ENCODE assay signal across 26 cellular contexts in genomic region chr18:68431922-68432198, GRCh38.
DNase-seq lines count a peak whose midpoint lies in the region; ATAC-seq, FAIRE-seq and TF ChIP-seq lines count a peak whose summit lies in the region.
"Had no signal": no experiment of that assay in that cellular context is flagged by ENCODE, and none has a peak within 500 bp of the region (broad histone marks: within the 10 kb centered on the region; RNA-seq: fewer than 3 reads in every experiment).

No MANE protein-coding gene starts in this region.

- no peak overlapping the region for H4K8ac ChIP-seq in neuronal stem cell (ENCODE audit: low read depth, low read length)

- H3K36me3 ChIP-seq in HepG2 (replicated peaks in 1 of 2; ENCODE audit: control insufficient read depth in 1 of 2, insufficient read depth in 2 of 2, low read length in 2 of 2) (no peaks in the 10 kb centered on the region), right lobe of liver (no peaks in the 10 kb centered on the region), neuronal stem cell (replicated peaks in 1 of 2; ENCODE audit: control insufficient read depth in 2 of 2, insufficient read depth in 2 of 2, low read length in 2 of 2) (no peaks in the 10 kb centered on the region)
- H3K36me3 ChIP-seq: BE2C, HAP-1 had no signal

- TF ChIP-seq EP300 in HepG2 (IDR thresholded peaks at IDR 0.05; ENCODE audit: low read depth in 2 of 2, low read length in 2 of 2) (no peak), HepG2 (CRISPR knock-in tag; IDR thresholded peaks at IDR 0.05; ENCODE audit: borderline replicate concordance) (no peak)

- TF ChIP-seq CTCF in HepG2 (CRISPR knock-in tag; IDR thresholded peaks at IDR 0.05) (no peak), right lobe of liver (IDR thresholded peaks at IDR 0.05) (no peak), chondrocyte (IDR thresholded peaks at IDR 0.05) (no peak), GM10266 (IDR thresholded peaks at IDR 0.05; ENCODE audit: control insufficient read depth, insufficient read depth, low read depth, missing control alignments) (no peak)

- no peak overlapping the region for H3K4me3 Mint-ChIP-seq in chondrocyte (ENCODE audit: unreplicated experiment)
- H3K4me3 Mint-ChIP-seq: CD14-positive monocyte had no signal

- H3K27me3 Mint-ChIP-seq in chondrocyte (ENCODE audit: low read depth): no peaks in the 10 kb centered on the region

- H3K79me2 ChIP-seq in HepG2 (ENCODE audit: insufficient read depth, low read length): no peaks in the 10 kb centered on the region

- H3K4me1 ChIP-seq in HepG2 (ENCODE audit: insufficient read depth, low read length) (no peaks in the 10 kb centered on the region), right lobe of liver (no peaks in the 10 kb centered on the region), neuronal stem cell (ENCODE audit: control insufficient read depth in 2 of 2, insufficient read depth in 1 of 2, low read depth in 1 of 2, low read length in 2 of 2) (peaks cover 0 to 15% of the 10 kb centered on the region in 2 donors)
- H3K4me1 ChIP-seq: BE2C, HAP-1 had no signal

- H3K4me3 ChIP-seq in HepG2 (replicated peaks in 1 of 3; ENCODE audit: insufficient read depth in 1 of 3, low read depth in 2 of 3, low read length in 3 of 3) (no peak overlapping the region), right lobe of liver (no peak overlapping the region), neuronal stem cell (ENCODE audit: low read length in 2 of 2) (no peak overlapping the region)
- H3K4me3 ChIP-seq: HAP-1, SK-N-MC had no signal

- no peak overlapping the region for H3K23ac ChIP-seq in neuronal stem cell (ENCODE audit: low read depth, low read length, poor library complexity)

- CTCF ChIA-PET in HepG2 (lab: Yijun Ruan, JAX; ENCODE audit: low intra/inter-chr PET ratio, low total read pairs): no interaction called here

- no peak overlapping the region for H3K4me2 ChIP-seq in HepG2 (ENCODE audit: low read depth, low read length)
- no peak overlapping the region for H3K4me2 ChIP-seq in neuronal stem cell (ENCODE audit: insufficient read depth, low read length, poor library complexity, severe bottlenecking)

- H3K4ac ChIP-seq in neuronal stem cell (ENCODE audit: low read length): no peak overlapping the region

- H2BK12ac ChIP-seq in neuronal stem cell (ENCODE audit: low read length): no peak overlapping the region

- H3K79me1 ChIP-seq in neuronal stem cell (ENCODE audit: low read depth, low read length): no peaks in the 10 kb centered on the region

- no peak overlapping the region for H2BK5ac ChIP-seq in neuronal stem cell (ENCODE audit: low read length)

- no peaks in the 10 kb centered on the region for H3K36me3 Mint-ChIP-seq in chondrocyte (ENCODE audit: low read depth)
- H3K36me3 Mint-ChIP-seq: CD14-positive monocyte had no signal

- no peak overlapping the region for H3K18ac ChIP-seq in neuronal stem cell (ENCODE audit: low read length)

- no peak overlapping the region for H2BK120ac ChIP-seq in neuronal stem cell (ENCODE audit: low read depth, low read length)

- intact Hi-C loops in HepG2 (cut with micrococcal nuclease; ENCODE audit: unreplicated experiment) (no loop called here), right lobe of liver (cut with DNase I) (no loop called here)

- DNase-seq in HepG2 (ENCODE audit: low spot score) (no peak), right lobe of liver (no peak), chondrocyte (ENCODE audit: low spot score) (no peak), neuronal stem cell (ENCODE audit: low spot score) (no peak), RPMI8226 (no peak), GM10266 (ENCODE audit: extremely low spot score) (no peak)
- DNase-seq: 8988T, ACHN, BE2C, Calu3, DMS79 treated with DMSO at 0.1 percent for 48 hours, GOT3, Karpas-422, NCI-H1105, NCI-H1436 treated with DMSO at 0.1 percent for 48 hours, NCI-H187 treated with DMSO at 0.1 percent for 48 hours, NCI-H524, NCI-H774, SHP77 treated with DMSO at 0.1 percent for 48 hours had no signal

- in situ Hi-C loops in HepG2 (cut with HindIII; ENCODE audit: extremely low pct_ligation_motif_present, low pct_unique_long_range_greater_than_20kb): no loop called here

- H3K27me3 ChIP-seq in HepG2 (ENCODE audit: control insufficient read depth in 1 of 2, insufficient read depth in 2 of 2, low read length in 2 of 2) (no peaks in the 10 kb centered on the region; a peak in 1 of 5 replicates), right lobe of liver (no peaks in the 10 kb centered on the region), neuronal stem cell (ENCODE audit: control insufficient read depth in 3 of 3, insufficient read depth in 3 of 3, low read depth in 1 of 3, low read length in 3 of 3) (no peaks in the 10 kb centered on the region)
- H3K27me3 ChIP-seq: BE2C had no signal

- no peak for TF ChIP-seq RAD21 in HepG2 (CRISPR knock-in tag; IDR thresholded peaks at IDR 0.05)

- H3K27ac ChIP-seq in HepG2 (ENCODE audit: extremely low read length, insufficient read depth, low read length) (no peak overlapping the region), right lobe of liver (no peak overlapping the region), neuronal stem cell (replicated peaks; ENCODE audit: low read length) (no peak overlapping the region)
- H3K27ac ChIP-seq: HL-60, RWPE1, SK-N-MC had no signal

- H2AFZ ChIP-seq in HepG2 (ENCODE audit: low read length): no peak overlapping the region
- peak overlapping the region; percentile 11 for H2AFZ ChIP-seq in neuronal stem cell (ENCODE audit: low read length)

- H2BK15ac ChIP-seq in neuronal stem cell (ENCODE audit: low read length): no peak overlapping the region

- POLR2A ChIA-PET in HepG2 (lab: Yijun Ruan, JAX): no interaction called here

- no peak overlapping the region for H4K91ac ChIP-seq in neuronal stem cell (ENCODE audit: low read depth, low read length, poor library complexity)

- H3K14ac ChIP-seq in neuronal stem cell (ENCODE audit: low read length): no peak overlapping the region

- no peaks in the 10 kb centered on the region for H3K9me3 ChIP-seq in HepG2 (ENCODE audit: low read length)
- H3K9me3 ChIP-seq in right lobe of liver: no peaks in the 10 kb centered on the region
- peaks cover 0 to 1% of the 10 kb centered on the region in 2 donors for H3K9me3 ChIP-seq in neuronal stem cell (replicated peaks in 1 of 2; ENCODE audit: control insufficient read depth in 2 of 2, insufficient read depth in 1 of 2, low read depth in 1 of 2, low read length in 2 of 2)
- H3K9me3 ChIP-seq: BE2C, HAP-1 had no signal

- peaks cover 6% of the 10 kb centered on the region for H3K9me3 Mint-ChIP-seq in chondrocyte (ENCODE audit: low read depth)

- BruUV-seq in HepG2 (replicated peaks; lab: Mats Ljungman, UMichigan): no TSS peak

- H3K4me1 Mint-ChIP-seq in chondrocyte (ENCODE audit: low read depth): peaks cover 59% of the 10 kb centered on the region
- H3K4me1 Mint-ChIP-seq: CD14-positive monocyte had no signal

- FAIRE-seq in HepG2 (lab: Jason Lieb, UNC): no peak

- H4K20me1 ChIP-seq in HepG2 (ENCODE audit: insufficient read depth, low read length): no peaks in the 10 kb centered on the region

- peak overlapping the region; percentile 67 for H3K27ac Mint-ChIP-seq in chondrocyte (ENCODE audit: unreplicated experiment)
- H3K27ac Mint-ChIP-seq: CD14-positive monocyte had no signal

- H3K9ac ChIP-seq in HepG2 (ENCODE audit: insufficient read depth, low read depth, low read length) (no peak overlapping the region), neuronal stem cell (ENCODE audit: low read depth, low read length, poor library complexity) (no peak overlapping the region)

- no peak overlapping the region for H2AK5ac ChIP-seq in neuronal stem cell (ENCODE audit: low read depth, low read length)

- 46% methylated on average over 5 of the region's 5 CpGs for WGBS in HepG2 (ENCODE audit: low lambda C conversion rate)
- 66% methylated on average over 5 of the region's 5 CpGs for WGBS in right lobe of liver (ENCODE audit: insufficient coverage, low coverage, low lambda C conversion rate, missing lambda C conversion rate)
- WGBS in neuronal stem cell (ENCODE audit: extremely low coverage in 2 of 2, insufficient read length in 2 of 2, insufficient replicate concordance in 1 of 2), 2 donors: no CpG with 5 or more reads among the region's 5 CpGs

- no peak for TF ChIP-seq POLR2A in HepG2 (IDR thresholded peaks at IDR 0.05; ENCODE audit: insufficient read depth in 1 of 2, low read depth in 2 of 2, low read length in 2 of 2)
- no peak for TF ChIP-seq POLR2A in right lobe of liver (IDR thresholded peaks at IDR 0.05)

- ATAC-seq in HepG2 (no peak), right lobe of liver (no peak), HG02623 (IDR thresholded peaks at IDR 0.05; ENCODE audit: unreplicated experiment) (no peak), GM18502 (IDR thresholded peaks at IDR 0.05; ENCODE audit: poor library complexity, unreplicated experiment) (no peak)

TF ChIP-seq in HepG2, 621 proteins besides CTCF, POLR2A, EP300 and RAD21 (continues in another document):
- peak; percentile 20 to 45; a peak in 3 of 4 replicates for TF ChIP-seq MAFK (conservative IDR thresholded peaks at IDR 0.05 in 1 of 2, IDR thresholded peaks at IDR 0.05 in 1 of 2; ENCODE audit: low read length in 2 of 2)
- no peak for TF ChIP-seq HNF1A (IDR thresholded peaks at IDR 0.05; ENCODE audit: low read depth)
- TF ChIP-seq HNF1A (CRISPR knock-in tag; IDR thresholded peaks at IDR 0.05; ENCODE audit: borderline replicate concordance): no peak
